Comparison of ENCODE assay signal across 27 cellular contexts in the genomic region with DNA sequence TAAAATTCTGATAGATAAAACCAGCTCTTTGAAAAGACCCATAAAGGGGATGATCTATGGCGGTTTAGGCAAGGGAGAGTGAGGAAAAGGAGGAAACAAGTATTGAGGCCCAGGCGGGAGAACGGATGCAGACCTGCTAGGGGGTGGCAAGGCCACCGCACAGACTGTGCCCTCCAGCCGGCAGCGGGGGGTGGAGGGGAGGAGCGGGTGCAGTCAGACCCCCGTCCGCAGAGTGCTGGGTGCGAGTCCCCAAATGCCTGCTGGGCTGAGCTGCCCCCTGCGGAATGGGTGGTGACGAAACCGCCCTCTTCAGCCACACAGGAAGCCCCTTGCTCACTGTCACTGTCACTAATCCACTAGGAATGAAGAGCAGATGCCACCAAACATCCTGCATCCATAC. TPM values are rescaled to one million over a fixed set of nuclear protein-coding genes. Genes with fewer than 3 reads are reported as not detected.
"Had no signal": no experiment of that assay in that cellular context is flagged by ENCODE, and none has a peak within 500 bp of the region (broad histone marks: within the 10 kb centered on the region; RNA-seq: fewer than 3 reads in every experiment).

No MANE protein-coding gene starts in this region.

- H3K9me3 ChIP-seq: ascending aorta, breast epithelium, colonic mucosa, esophagus squamous epithelium, gastroesophageal sphincter had no signal

- H3K4me3 ChIP-seq: ascending aorta, breast epithelium, cardiac muscle cell, colonic mucosa, esophagus squamous epithelium, gastroesophageal sphincter had no signal

- H3K4me1 ChIP-seq: breast epithelium, colonic mucosa had no signal

- DNase-seq: activated CD4-positive, alpha-beta memory T cell treated with anti-CD3 and anti-CD28 coated beads, Interleukin-2, amount 10 ng/mL, durations not matched to agents 7 days and 5 days; activated CD4-positive, alpha-beta T cell treated with anti-CD3 and anti-CD28 coated beads, Interleukin-2, amount 10 ng/mL, durations not matched to agents 24 days and 14 days; activated CD8-positive, alpha-beta memory T cell treated with anti-CD3 and anti-CD28 coated beads, Interleukin-2, amount 50 U/mL, for 48 hours; activated gamma-delta T cell; activated naive CD4-positive, alpha-beta T cell; activated naive CD4-positive, alpha-beta T cell treated with anti-CD3 and anti-CD28 coated beads, Interleukin-2, amount 10 ng/mL, durations not matched to agents 7 days and 5 days; activated naive CD8-positive, alpha-beta T cell treated with anti-CD3 and anti-CD28 coated beads, Interleukin-2, amount 10 ng/mL, durations not matched to agents 7 days and 5 days; activated T-cell treated with anti-CD3 and anti-CD28 coated beads for 4 hours; activated T-cell treated with anti-CD3 and anti-CD28 coated beads, Interleukin-2, amount 50 U/mL, for 24 hours; activated T-cell treated with anti-CD3 and anti-CD28 coated beads, Interleukin-2, amount 50 U/mL, for 72 hours; central memory CD4-positive, alpha-beta T cell; cerebellar nuclear complex; colonic mucosa; effector CD8-positive, alpha-beta T cell; esophagus squamous epithelium; foreskin melanocyte; T-helper 2 cell had no signal

- ATAC-seq: activated naive CD4-positive, alpha-beta T cell treated with anti-CD3 and anti-CD28 coated beads, Interleukin-2, amount 50 U/mL, for 72 hours; activated T-cell treated with anti-CD3 and anti-CD28 coated beads, Interleukin-2, amount 50 U/mL, for 72 hours; gastroesophageal sphincter; WTC11 had no signal

- H3K27ac Mint-ChIP-seq: activated CD4-positive, alpha-beta memory T cell treated with anti-CD3 and anti-CD28 coated beads, Interleukin-2, amount 10 ng/mL, durations not matched to agents 7 days and 5 days; activated CD4-positive, alpha-beta T cell treated with anti-CD3 and anti-CD28 coated beads, Interleukin-2, amount 10 ng/mL, durations not matched to agents 24 days and 14 days; activated naive CD4-positive, alpha-beta T cell treated with anti-CD3 and anti-CD28 coated beads, Interleukin-2, amount 10 ng/mL, durations not matched to agents 7 days and 5 days; activated naive CD4-positive, alpha-beta T cell treated with anti-CD3 and anti-CD28 coated beads, Interleukin-2, amount 50 U/mL, for 72 hours; activated naive CD8-positive, alpha-beta T cell treated with anti-CD3 and anti-CD28 coated beads, Interleukin-2, amount 10 ng/mL, durations not matched to agents 7 days and 5 days; activated T-cell treated with anti-CD3 and anti-CD28 coated beads, Interleukin-2, amount 50 U/mL, for 24 hours; activated T-cell treated with anti-CD3 and anti-CD28 coated beads, Interleukin-2, amount 50 U/mL, for 72 hours; brain; WTC11 had no signal

- H3K4me3 Mint-ChIP-seq: activated CD4-positive, alpha-beta memory T cell treated with anti-CD3 and anti-CD28 coated beads, Interleukin-2, amount 10 ng/mL, durations not matched to agents 7 days and 5 days; activated CD4-positive, alpha-beta T cell treated with anti-CD3 and anti-CD28 coated beads, Interleukin-2, amount 10 ng/mL, durations not matched to agents 24 days and 14 days; activated naive CD4-positive, alpha-beta T cell treated with anti-CD3 and anti-CD28 coated beads, Interleukin-2, amount 10 ng/mL, durations not matched to agents 7 days and 5 days; activated naive CD8-positive, alpha-beta T cell treated with anti-CD3 and anti-CD28 coated beads, Interleukin-2, amount 10 ng/mL, durations not matched to agents 7 days and 5 days; activated T-cell treated with anti-CD3 and anti-CD28 coated beads, Interleukin-2, amount 50 U/mL, for 24 hours; activated T-cell treated with anti-CD3 and anti-CD28 coated beads, Interleukin-2, amount 50 U/mL, for 72 hours; brain; WTC11 had no signal

- H3K27ac ChIP-seq: ascending aorta, breast epithelium, cardiac muscle cell, colonic mucosa, epithelial cell of prostate, esophagus squamous epithelium, gastroesophageal sphincter had no signal

- H3K27me3 ChIP-seq: ascending aorta, breast epithelium, cardiac muscle cell, colonic mucosa, esophagus squamous epithelium, gastroesophageal sphincter had no signal

- H3K27me3 Mint-ChIP-seq: activated CD4-positive, alpha-beta memory T cell treated with anti-CD3 and anti-CD28 coated beads, Interleukin-2, amount 10 ng/mL, durations not matched to agents 7 days and 5 days; activated CD4-positive, alpha-beta T cell treated with anti-CD3 and anti-CD28 coated beads, Interleukin-2, amount 10 ng/mL, durations not matched to agents 24 days and 14 days; activated naive CD4-positive, alpha-beta T cell treated with anti-CD3 and anti-CD28 coated beads, Interleukin-2, amount 10 ng/mL, durations not matched to agents 7 days and 5 days; activated naive CD8-positive, alpha-beta T cell treated with anti-CD3 and anti-CD28 coated beads, Interleukin-2, amount 10 ng/mL, durations not matched to agents 7 days and 5 days; activated T-cell treated with anti-CD3 and anti-CD28 coated beads, Interleukin-2, amount 50 U/mL, for 24 hours; brain had no signal

- H3K36me3 ChIP-seq: cardiac muscle cell, colonic mucosa had no signal

- H3K4me1 Mint-ChIP-seq: activated CD4-positive, alpha-beta memory T cell treated with anti-CD3 and anti-CD28 coated beads, Interleukin-2, amount 10 ng/mL, durations not matched to agents 7 days and 5 days; activated CD4-positive, alpha-beta T cell treated with anti-CD3 and anti-CD28 coated beads, Interleukin-2, amount 10 ng/mL, durations not matched to agents 24 days and 14 days; activated naive CD4-positive, alpha-beta T cell treated with anti-CD3 and anti-CD28 coated beads, Interleukin-2, amount 10 ng/mL, durations not matched to agents 7 days and 5 days; activated naive CD8-positive, alpha-beta T cell treated with anti-CD3 and anti-CD28 coated beads, Interleukin-2, amount 10 ng/mL, durations not matched to agents 7 days and 5 days had no signal

RNA-seq across cellular contexts. Expression of a gene that starts 56.8 kb away (rescaled TPM):
- total RNA-seq: fibroblast of lung, fibroblast of villous mesenchyme had no signal
